14 cellular contexts compared by ENCODE assay signal in the genomic region with DNA sequence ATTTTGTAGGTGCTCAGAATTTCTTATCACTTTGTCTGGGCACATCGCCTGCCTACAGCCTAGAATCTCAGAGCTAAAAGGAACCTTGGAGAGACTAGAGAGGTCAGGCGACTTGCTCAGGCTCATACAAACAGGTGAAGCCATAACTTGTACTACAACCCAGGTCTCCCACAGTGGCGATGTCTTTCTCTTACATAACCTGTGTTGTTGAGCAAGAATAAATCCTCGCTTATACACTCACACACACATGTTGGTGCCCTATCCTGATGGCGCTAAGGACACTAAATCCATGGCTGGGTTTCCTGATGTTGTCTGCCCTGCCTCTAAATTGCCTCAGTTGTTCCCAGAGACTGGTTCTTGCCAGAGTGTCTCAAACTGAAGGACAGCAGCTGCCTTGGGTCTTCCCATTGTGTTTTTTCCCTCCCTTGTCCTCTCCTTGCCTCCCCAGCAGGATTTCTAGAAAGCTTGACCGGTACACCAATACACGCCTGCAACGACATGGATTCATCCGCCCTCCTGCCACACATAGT. TPM values are rescaled to one million over a fixed set of nuclear protein-coding genes. Genes with fewer than 3 reads are reported as not detected.
DNase-seq lines count a peak whose midpoint lies in the region; ATAC-seq and TF ChIP-seq lines count a peak whose summit lies in the region.
"Had no signal": no experiment of that assay in that cellular context is flagged by ENCODE, and none has a peak within 500 bp of the region (broad histone marks: within the 10 kb centered on the region; RNA-seq: fewer than 3 reads in every experiment).

No MANE protein-coding gene starts in this region.

- ATAC-seq in GM23338 = no peak
- peak; percentile 6 to 46 (median 37) for ATAC-seq in right lobe of liver
- ATAC-seq in GM21576 (IDR thresholded peaks at IDR 0.05; ENCODE audit: unreplicated experiment) = no peak

- no peaks in the 10 kb centered on the region for H3K36me3 ChIP-seq in GM23338 (ENCODE audit: insufficient read depth)
- no peaks in the 10 kb centered on the region for H3K36me3 ChIP-seq in breast epithelium
- peaks cover 0 to 2% (median 0%) of the 10 kb centered on the region in 4 donors for H3K36me3 ChIP-seq in right lobe of liver
- peaks cover 0 to 2% (median 0%) of the 10 kb centered on the region in 4 donors for H3K36me3 ChIP-seq in stomach
- H3K36me3 ChIP-seq: BLaER1, WERI-Rb-1 had no signal

- peak overlapping the region; percentile 41; the same call in 1 of the 3 replicates for H3K4me3 Mint-ChIP-seq in GM23338

- H3K27me3 ChIP-seq in GM23338 (ENCODE audit: insufficient read depth) = peaks cover 37% of the 10 kb centered on the region
- H3K27me3 ChIP-seq in breast epithelium = peaks cover 3 to 53% of the 10 kb centered on the region in 2 donors
- peaks cover 0 to 3% of the 10 kb centered on the region in 2 donors for H3K27me3 ChIP-seq in right lobe of liver
- peaks cover 0 to 13% (median 0%) of the 10 kb centered on the region in 3 donors for H3K27me3 ChIP-seq in stomach

- peaks cover 30% of the 10 kb centered on the region for H3K27me3 Mint-ChIP-seq in GM23338 (ENCODE audit: insufficient read depth, low read depth, poor library complexity)

- peaks cover 34% of the 10 kb centered on the region for H3K4me1 Mint-ChIP-seq in GM23338

- H3F3A ChIP-seq in GM23338 (replicated peaks; ENCODE audit: low read depth) = no peaks in the 10 kb centered on the region

- no peak overlapping the region for H3K27ac Mint-ChIP-seq in GM23338

- H3K4me2 ChIP-seq in GM23338 = peak overlapping the region; percentile 60
- H3K4me2 ChIP-seq: BLaER1 had no signal

- TF ChIP-seq EP300 in stomach (IDR thresholded peaks at IDR 0.05) = no peak

- WGBS in right lobe of liver (ENCODE audit: insufficient coverage, low coverage, low lambda C conversion rate, missing lambda C conversion rate) = 42% methylated on average over 7 of the region's 9 CpGs
- WGBS in stomach, 5 donors = 32 to 72% (median 48%) methylated on average over 7 to 9 of the region's 9 CpGs

- DNase-seq in GM23338 (ENCODE audit: low spot score) = no peak
- DNase-seq in breast epithelium (ENCODE audit: low spot score in 2 of 2) = no peak
- DNase-seq in right lobe of liver = peak in 1 of 3 donors; percentile 46
- DNase-seq in stomach = no peak
- DNase-seq in T-helper 9 cell = no peak
- DNase-seq in activated gamma-delta T cell (lab: John Stamatoyannopoulos, UW) = no peak
- no peak for DNase-seq in activated effector memory CD4-positive, alpha-beta T cell treated with Interleukin-2 at 50 U/mL for 16 hours
- DNase-seq: GDM1, NCI-H1694, SHP77, WERI-Rb-1 had no signal

- intact Hi-C loops in breast epithelium (cut with DNase I; ENCODE audit: low total_unique reads) = no loop called here
- intact Hi-C loops in right lobe of liver (cut with DNase I) = loop anchor here (10.0 kb wide), 3 partner anchors 59 to 119 kb away; no protein-coding TSS in a partner anchor
- intact Hi-C loops in stomach (cut with DNase I; ENCODE audit: low total_unique reads) = no loop called here

- H3K79me2 ChIP-seq in GM23338 (replicated peaks; ENCODE audit: insufficient read depth) = no peaks in the 10 kb centered on the region

- H4K20me1 ChIP-seq in GM23338 (replicated peaks; ENCODE audit: insufficient read depth) = no peaks in the 10 kb centered on the region

- no peaks in the 10 kb centered on the region for H3K9me2 ChIP-seq in GM23338 (ENCODE audit: insufficient read depth)

- H3K9me3 Mint-ChIP-seq in GM23338 = no peaks in the 10 kb centered on the region

- H3K27ac ChIP-seq in GM23338 (ENCODE audit: low read depth) = no peak overlapping the region
- peak overlapping the region in 1 of 2 donors; percentile 32 for H3K27ac ChIP-seq in breast epithelium
- H3K27ac ChIP-seq in right lobe of liver = peak overlapping the region in 2 of 3 donors; percentile 6 to 73
- H3K27ac ChIP-seq in stomach = peak overlapping the region; percentile 85 to 90 (median 87)
- H3K27ac ChIP-seq: BLaER1, epithelial cell of prostate, WERI-Rb-1 had no signal

- H3K9me3 ChIP-seq in breast epithelium = no peaks in the 10 kb centered on the region
- H3K9me3 ChIP-seq in right lobe of liver = no peaks in the 10 kb centered on the region
- no peaks in the 10 kb centered on the region for H3K9me3 ChIP-seq in stomach
- H3K9me3 ChIP-seq: BLaER1 had no signal

- H3K4me3 ChIP-seq in GM23338 (peak overlapping the region; percentile 13; the same call in 1 of the 2 replicates), breast epithelium (peak overlapping the region; percentile 55 to 72 (median 59)), right lobe of liver (peak overlapping the region in 2 of 3 donors; percentile 65 to 67), stomach (peak overlapping the region; percentile 54 to 61 (median 60))
- H3K4me3 ChIP-seq: BLaER1 had no signal

- no peak for TF ChIP-seq POLR2A in breast epithelium (IDR thresholded peaks at IDR 0.05)
- TF ChIP-seq POLR2A in right lobe of liver (IDR thresholded peaks at IDR 0.05) = no peak
- TF ChIP-seq POLR2A in stomach (IDR thresholded peaks at IDR 0.05) = no peak

- H2AFZ ChIP-seq in GM23338 = no peak overlapping the region

- H3K36me3 Mint-ChIP-seq in GM23338 (ENCODE audit: low read depth) = no peaks in the 10 kb centered on the region

- no peak for TF ChIP-seq CTCF in GM23338 (conservative IDR thresholded peaks at IDR 0.05; ENCODE audit: low read depth in 2 of 2)
- TF ChIP-seq CTCF in breast epithelium (IDR thresholded peaks at IDR 0.05) = no peak
- TF ChIP-seq CTCF in right lobe of liver (IDR thresholded peaks at IDR 0.05) = no peak
- TF ChIP-seq CTCF in stomach (IDR thresholded peaks at IDR 0.05) = no peak

- peaks cover 31% of the 10 kb centered on the region for H3K4me1 ChIP-seq in GM23338 (ENCODE audit: insufficient read depth)
- no peaks in the 10 kb centered on the region for H3K4me1 ChIP-seq in breast epithelium
- no peaks in the 10 kb centered on the region for H3K4me1 ChIP-seq in right lobe of liver
- peaks cover 4 to 27% (median 25%) of the 10 kb centered on the region in 4 donors for H3K4me1 ChIP-seq in stomach

TF ChIP-seq in GM23338, 12 proteins besides CTCF, POLR2A, EP300 and RAD21 (continues in another document):
- TF ChIP-seq EZH2 (IDR thresholded peaks at IDR 0.05; ENCODE audit: low read depth, unreplicated experiment) = no peak
- no peak for TF ChIP-seq POLR2AphosphoS5 (IDR thresholded peaks at IDR 0.05; ENCODE audit: low read depth)
- TF ChIP-seq, protein P1, sequence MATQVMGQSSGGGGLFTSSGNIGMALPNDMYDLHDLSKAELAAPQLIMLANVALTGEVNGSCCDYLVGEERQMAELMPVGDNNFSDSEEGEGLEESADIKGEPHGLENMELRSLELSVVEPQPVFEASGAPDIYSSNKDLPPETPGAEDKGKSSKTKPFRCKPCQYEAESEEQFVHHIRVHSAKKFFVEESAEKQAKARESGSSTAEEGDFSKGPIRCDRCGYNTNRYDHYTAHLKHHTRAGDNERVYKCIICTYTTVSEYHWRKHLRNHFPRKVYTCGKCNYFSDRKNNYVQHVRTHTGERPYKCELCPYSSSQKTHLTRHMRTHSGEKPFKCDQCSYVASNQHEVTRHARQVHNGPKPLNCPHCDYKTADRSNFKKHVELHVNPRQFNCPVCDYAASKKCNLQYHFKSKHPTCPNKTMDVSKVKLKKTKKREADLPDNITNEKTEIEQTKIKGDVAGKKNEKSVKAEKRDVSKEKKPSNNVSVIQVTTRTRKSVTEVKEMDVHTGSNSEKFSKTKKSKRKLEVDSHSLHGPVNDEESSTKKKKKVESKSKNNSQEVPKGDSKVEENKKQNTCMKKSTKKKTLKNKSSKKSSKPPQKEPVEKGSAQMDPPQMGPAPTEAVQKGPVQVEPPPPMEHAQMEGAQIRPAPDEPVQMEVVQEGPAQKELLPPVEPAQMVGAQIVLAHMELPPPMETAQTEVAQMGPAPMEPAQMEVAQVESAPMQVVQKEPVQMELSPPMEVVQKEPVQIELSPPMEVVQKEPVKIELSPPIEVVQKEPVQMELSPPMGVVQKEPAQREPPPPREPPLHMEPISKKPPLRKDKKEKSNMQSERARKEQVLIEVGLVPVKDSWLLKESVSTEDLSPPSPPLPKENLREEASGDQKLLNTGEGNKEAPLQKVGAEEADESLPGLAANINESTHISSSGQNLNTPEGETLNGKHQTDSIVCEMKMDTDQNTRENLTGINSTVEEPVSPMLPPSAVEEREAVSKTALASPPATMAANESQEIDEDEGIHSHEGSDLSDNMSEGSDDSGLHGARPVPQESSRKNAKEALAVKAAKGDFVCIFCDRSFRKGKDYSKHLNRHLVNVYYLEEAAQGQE (IDR thresholded peaks at IDR 0.05; ENCODE audit: unreplicated experiment) = no peak
- TF ChIP-seq CREB1 (CRISPR knock-in tag; IDR thresholded peaks at IDR 0.05; ENCODE audit: low read depth) = no peak
- TF ChIP-seq ZNF331 (CRISPR knock-in tag; IDR thresholded peaks at IDR 0.05; ENCODE audit: low read depth) = no peak
- no peak for TF ChIP-seq EZH2phosphoT487 (IDR thresholded peaks at IDR 0.05; ENCODE audit: unreplicated experiment)

RNA-seq across cellular contexts. Expression of a gene that starts 1.6 kb away (rescaled TPM):
- total RNA-seq in GM23338 (2014; rRNA removed; shearing (Covaris generic)) = 10.9 and 20.0 TPM in 2 replicates
- 10.2 and 12.6 TPM in 2 replicates for polyA plus RNA-seq in GM23338 (2016; fragmentation: Nextera tagmentation; extraction: Ambion mirVana)
- 1,000 to 10,000 TPM in 1 of 3 donors, 100 to 1,000 TPM in 2; 606 to 1,046 (median 681) TPM for total RNA-seq in breast epithelium
- 100 to 1,000 TPM in 2 of 6 experiments, 10 to 100 TPM in 3, 1 to 10 TPM in 1; 7.4 to 118 (median 60.3) TPM for total RNA-seq in right lobe of liver
- total RNA-seq in stomach = 100 to 1,000 TPM; 303 to 906 (median 347) TPM
- polyA plus RNA-seq in stomach = 100 to 1,000 TPM; 198 to 358 (median 292) TPM

RNA-seq across cellular contexts. Expression of a gene that starts 3.6 kb away (rescaled TPM):
- total RNA-seq in GM23338 (2014; rRNA removed; shearing (Covaris generic)) = not detected in 2 replicates
- polyA plus RNA-seq in GM23338 (2016; fragmentation: Nextera tagmentation; extraction: Ambion mirVana) (not detected in 2 replicates), stomach (under 1 TPM in 2 of 3 donors, not detected in 1; 0.13 to 0.44 TPM)
- total RNA-seq in breast epithelium (not detected), right lobe of liver (not detected), stomach (not detected)

RNA-seq across cellular contexts. Expression of a gene that starts 51.7 kb away (rescaled TPM):
- 2.1 and 3.0 TPM in 2 replicates for total RNA-seq in GM23338 (2014; rRNA removed; shearing (Covaris generic))
- polyA plus RNA-seq in GM23338 (2016; fragmentation: Nextera tagmentation; extraction: Ambion mirVana) (0.31 and 0.84 TPM in 2 replicates), stomach (1 to 10 TPM; 2.2 to 4.4 (median 2.3) TPM)
- total RNA-seq in breast epithelium (10 to 100 TPM; 28.2 to 32.3 (median 28.5) TPM), right lobe of liver (10 to 100 TPM in 4 of 6 experiments, 1 to 10 TPM in 2; 6.3 to 13.8 (median 11.8) TPM), stomach (100 to 1,000 TPM in 1 of 5 donors, 10 to 100 TPM in 3, under 1 TPM in 1; 0.58 to 162 (median 26.8) TPM)

Comparison
In these comparisons a context has a peak if more than half of its experiments do, and no peak if none do; other contexts are left out.
1. ATAC-seq: peak in right lobe of liver (4 of 4); none in GM23338 (single experiment) and GM21576 (single experiment).
2. H3K4me3 ChIP-seq: peak in every context shown above with its lines; median percentile 66 in right lobe of liver; 60 in stomach; 59 in breast epithelium; 13 in GM23338.
3. intact Hi-C loops: an anchor here in right lobe of liver (10.0 kb wide); none called in breast epithelium and stomach.